ENCODE assay signal across 8 cellular contexts in genomic region chr17:1486802-1487695, GRCh38. TPM values are rescaled to one million over a fixed set of nuclear protein-coding genes. Genes with fewer than 3 reads are reported as not detected.
A peak's percentile ranks its signal among the peaks of the same experiment; 100 is the strongest.
DNase-seq lines count a peak whose midpoint lies in the region; ATAC-seq, FAIRE-seq and TF ChIP-seq lines count a peak whose summit lies in the region.

No MANE protein-coding gene starts in this region.

- H3K4me2 ChIP-seq in keratinocyte (ENCODE audit: control insufficient read depth, extremely low read depth, insufficient read depth, low read depth, low read length) = peak overlapping the region; percentile 70

- H3K36me3 ChIP-seq in keratinocyte (ENCODE audit: control insufficient read depth in 2 of 2, extremely low read depth in 1 of 2, insufficient read depth in 2 of 2, low read length in 2 of 2) = peaks cover 6 to 11% of the 10 kb centered on the region in 2 experiments

- peak overlapping the region; percentile 61 for H3K27ac ChIP-seq in keratinocyte (ENCODE audit: control insufficient read depth, insufficient read depth, low read length)

- peaks cover 22% of the 10 kb centered on the region for H3K4me1 ChIP-seq in keratinocyte (ENCODE audit: control insufficient read depth, extremely low read depth, insufficient read depth, low read length)

- no peaks in the 10 kb centered on the region for H3K9me3 ChIP-seq in keratinocyte (ENCODE audit: control insufficient read depth, low read depth, low read length)

- FAIRE-seq in keratinocyte (lab: Jason Lieb, UNC) = peak; percentile 32

- peak; percentile 14 for DNase-seq in NCI-H2227 (lab: John Stamatoyannopoulos, UW; ENCODE audit: unreplicated experiment)
- DNase-seq in NCI-H2227 treated with DMSO at 0.1 percent for 48 hours (lab: John Stamatoyannopoulos, UW) = no peak
- DNase-seq in T-helper 22 cell (ENCODE audit: low read depth) = peak; percentile 74
- peak; percentile 71 for DNase-seq in keratinocyte (ENCODE audit: low read depth, low spot score)
- DNase-seq in stimulated activated CD4-positive, alpha-beta T cell treated with anti-CD3 and anti-CD28 coated beads, Interleukin-1b, Interleukin-23, amount 100 ng/mL, for 1 hour (ENCODE audit: low read depth in 2 of 2) = peak; percentile 53 to 63
- no peak for DNase-seq in NCI-H1105 treated with DMSO at 0.1 percent for 48 hours (lab: John Stamatoyannopoulos, UW)

- H3K4me1 Mint-ChIP-seq in brain = peaks cover 47% of the 10 kb centered on the region

- dilution Hi-C loops in keratinocyte (cut with MboI; ENCODE audit: extremely low pct_ligation_motif_present, low sequenced_read_pairs) = no loop called here

- H3K9ac ChIP-seq in keratinocyte (ENCODE audit: control insufficient read depth, extremely low read depth, insufficient read depth, low read length) = peak overlapping the region; percentile 47

- peaks cover 31% of the 10 kb centered on the region for H3K79me2 ChIP-seq in keratinocyte (ENCODE audit: control insufficient read depth, insufficient read depth, low read length)

- H2AFZ ChIP-seq in keratinocyte (ENCODE audit: control insufficient read depth, low read length) = peak overlapping the region; percentile 26

- no peak for ATAC-seq in HG03571 (IDR thresholded peaks at IDR 0.05; ENCODE audit: unreplicated experiment)

- peaks cover 17% of the 10 kb centered on the region for H3K36me3 Mint-ChIP-seq in brain

- H3K27me3 ChIP-seq in keratinocyte (ENCODE audit: control insufficient read depth, extremely low read depth, insufficient read depth, low read length) = no peaks in the 10 kb centered on the region

- H3K9me3 Mint-ChIP-seq in brain = peaks cover 0 to 2% (median 0%) of the 10 kb centered on the region in 5 experiments

- peak overlapping the region in 3 of 5 experiments; percentile 63 to 84 (median 64) for H3K27ac Mint-ChIP-seq in brain

- H4K20me1 ChIP-seq in keratinocyte (ENCODE audit: control insufficient read depth, extremely low read depth, insufficient read depth, low read length) = no peaks in the 10 kb centered on the region

- H3K4me3 Mint-ChIP-seq in brain = peak overlapping the region; percentile 74 to 88 (median 86)

- H3K9me1 ChIP-seq in keratinocyte (ENCODE audit: control insufficient read depth, extremely low read depth, insufficient read depth, low read length) = no peaks in the 10 kb centered on the region

- peak overlapping the region in 2 of 3 experiments; percentile 18 to 27 for H3K4me3 ChIP-seq in keratinocyte (ENCODE audit: control insufficient read depth in 2 of 3, extremely low read depth in 1 of 3, insufficient read depth in 2 of 3, low read depth in 1 of 3, low read length in 3 of 3)

- TF ChIP-seq CTCF in brain (conservative IDR thresholded peaks at IDR 0.05) (no peak), keratinocyte (optimal IDR thresholded peaks at IDR 0.05 in 1 of 3, IDR thresholded peaks at IDR 0.05 in 1 of 3, conservative IDR thresholded peaks at IDR 0.05 in 1 of 3; ENCODE audit: extremely low read depth in 1 of 3, insufficient read depth in 2 of 3, low read length in 3 of 3) (no peak)

- peaks cover 3% of the 10 kb centered on the region for H3K27me3 Mint-ChIP-seq in brain

RNA-seq across cellular contexts. Expression of gene MYO1C, which starts 5.4 kb away (rescaled TPM):
- polyA plus RNA-seq in brain (ENCODE audit: insufficient read depth, low read depth, low replicate concordance) (12.8 TPM), keratinocyte (101 to 124 TPM (median 117 TPM) in 3 replicates)
- polyA plus RNA-seq in keratinocyte (2011; ENCODE audit: low read depth) = 50.1 TPM
- polyA plus RNA-seq in keratinocyte (2011; cell fraction: cytosol; rRNA removed) = 66.0 and 114 TPM in 2 replicates
- 169 and 194 TPM in 2 replicates for polyA plus RNA-seq in keratinocyte (2011; cell fraction: nucleus; rRNA removed)
- polyA plus RNA-seq in keratinocyte (2012; ENCODE audit: low replicate concordance) = 45.2 and 141 TPM in 2 replicates
- polyA minus RNA-seq in keratinocyte = 277 to 483 TPM (median 317 TPM) in 3 replicates
- 181 TPM for polyA minus RNA-seq in keratinocyte (2011; cell fraction: cytosol; rRNA and poly(A)+ RNA removed)
- polyA minus RNA-seq in keratinocyte (2011; cell fraction: nucleus; rRNA and poly(A)+ RNA removed) = 114 and 148 TPM in 2 replicates

RNA-seq across cellular contexts. Expression of gene INPP5K, which starts 29.4 kb away (rescaled TPM):
- 50.0 TPM for polyA plus RNA-seq in brain (ENCODE audit: insufficient read depth, low read depth, low replicate concordance)
- polyA plus RNA-seq in keratinocyte = 19.9 to 28.0 TPM (median 23.0 TPM) in 3 replicates
- 14.3 TPM for polyA plus RNA-seq in keratinocyte (2011; ENCODE audit: low read depth)
- 22.1 and 29.6 TPM in 2 replicates for polyA plus RNA-seq in keratinocyte (2011; cell fraction: cytosol; rRNA removed)
- 24.1 and 25.9 TPM in 2 replicates for polyA plus RNA-seq in keratinocyte (2011; cell fraction: nucleus; rRNA removed)
- polyA plus RNA-seq in keratinocyte (2012; ENCODE audit: low replicate concordance) = 16.0 and 33.2 TPM in 2 replicates
- polyA minus RNA-seq in keratinocyte = 28.6 to 53.5 TPM (median 41.6 TPM) in 3 replicates
- 35.7 TPM for polyA minus RNA-seq in keratinocyte (2011; cell fraction: cytosol; rRNA and poly(A)+ RNA removed)
- polyA minus RNA-seq in keratinocyte (2011; cell fraction: nucleus; rRNA and poly(A)+ RNA removed) = 24.8 and 28.7 TPM in 2 replicates

RNA-seq across cellular contexts. Expression of gene CRK, which starts 31.0 kb away (rescaled TPM):
- polyA plus RNA-seq in brain (ENCODE audit: insufficient read depth, low read depth, low replicate concordance) (32.2 TPM), keratinocyte (111 to 127 TPM (median 117 TPM) in 3 replicates)
- 62.6 TPM for polyA plus RNA-seq in keratinocyte (2011; ENCODE audit: low read depth)
- 104 and 167 TPM in 2 replicates for polyA plus RNA-seq in keratinocyte (2011; cell fraction: cytosol; rRNA removed)
- polyA plus RNA-seq in keratinocyte (2011; cell fraction: nucleus; rRNA removed) = 97.2 and 110 TPM in 2 replicates
- polyA plus RNA-seq in keratinocyte (2012; ENCODE audit: low replicate concordance) = 53.2 and 70.0 TPM in 2 replicates
- 48.3 to 129 TPM (median 105 TPM) in 3 replicates for polyA minus RNA-seq in keratinocyte
- 91.1 TPM for polyA minus RNA-seq in keratinocyte (2011; cell fraction: cytosol; rRNA and poly(A)+ RNA removed)
- polyA minus RNA-seq in keratinocyte (2011; cell fraction: nucleus; rRNA and poly(A)+ RNA removed) = 43.7 and 74.3 TPM in 2 replicates

Comparison
In these comparisons a context has a peak if more than half of its experiments do, and no peak if none do; other contexts are left out.
1. DNase-seq: peak in NCI-H2227 (single experiment), T-helper 22 cell (single experiment), keratinocyte (single experiment) and stimulated activated CD4-positive, alpha-beta T cell treated with anti-CD3 and anti-CD28 coated beads, Interleukin-1b, Interleukin-23, amount 100 ng/mL, for 1 hour (2 of 2); none in NCI-H2227 treated with DMSO at 0.1 percent for 48 hours (single experiment) and NCI-H1105 treated with DMSO at 0.1 percent for 48 hours (single experiment).